ENCODE assay signal across 1 cellular context in genomic region chr12:124436366-124436765, GRCh38.
TF ChIP-seq lines count a peak whose summit lies in the region.

No MANE protein-coding gene starts in this region.

TF ChIP-seq in HEK293, 187 proteins besides CTCF, POLR2A, EP300 and RAD21 (continued from another document):
- TF ChIP-seq PRDM10 (tag by site-specific recombination; IDR thresholded peaks at IDR 0.05), result no peak
- TF ChIP-seq PATZ1 (tag by site-specific recombination; IDR thresholded peaks at IDR 0.05), result peak; percentile 63
- TF ChIP-seq ZNF639 (tag by site-specific recombination; IDR thresholded peaks at IDR 0.05), result no peak
- TF ChIP-seq ATF2 (tag by site-specific recombination; IDR thresholded peaks at IDR 0.05; ENCODE audit: low read depth), result peak; percentile 95
- TF ChIP-seq ZFP41 (tag by site-specific recombination; IDR thresholded peaks at IDR 0.05; ENCODE audit: borderline replicate concordance), result no peak
- peak; percentile 46; the same call in 1 of the 2 replicates for TF ChIP-seq ZNF629 (tag by site-specific recombination; IDR thresholded peaks at IDR 0.05)
- 0 out of 2 replicates have a peak, but pooled peaks have one; percentile 7 for TF ChIP-seq ZNF768 (tag by site-specific recombination; IDR thresholded peaks at IDR 0.05)
- TF ChIP-seq KLF1 (tag by site-specific recombination; IDR thresholded peaks at IDR 0.05), result peak; percentile 64
- peak; percentile 33; the same call in 1 of the 2 replicates for TF ChIP-seq GLIS2 (tag by site-specific recombination; IDR thresholded peaks at IDR 0.05)
